In the genomic region with DNA sequence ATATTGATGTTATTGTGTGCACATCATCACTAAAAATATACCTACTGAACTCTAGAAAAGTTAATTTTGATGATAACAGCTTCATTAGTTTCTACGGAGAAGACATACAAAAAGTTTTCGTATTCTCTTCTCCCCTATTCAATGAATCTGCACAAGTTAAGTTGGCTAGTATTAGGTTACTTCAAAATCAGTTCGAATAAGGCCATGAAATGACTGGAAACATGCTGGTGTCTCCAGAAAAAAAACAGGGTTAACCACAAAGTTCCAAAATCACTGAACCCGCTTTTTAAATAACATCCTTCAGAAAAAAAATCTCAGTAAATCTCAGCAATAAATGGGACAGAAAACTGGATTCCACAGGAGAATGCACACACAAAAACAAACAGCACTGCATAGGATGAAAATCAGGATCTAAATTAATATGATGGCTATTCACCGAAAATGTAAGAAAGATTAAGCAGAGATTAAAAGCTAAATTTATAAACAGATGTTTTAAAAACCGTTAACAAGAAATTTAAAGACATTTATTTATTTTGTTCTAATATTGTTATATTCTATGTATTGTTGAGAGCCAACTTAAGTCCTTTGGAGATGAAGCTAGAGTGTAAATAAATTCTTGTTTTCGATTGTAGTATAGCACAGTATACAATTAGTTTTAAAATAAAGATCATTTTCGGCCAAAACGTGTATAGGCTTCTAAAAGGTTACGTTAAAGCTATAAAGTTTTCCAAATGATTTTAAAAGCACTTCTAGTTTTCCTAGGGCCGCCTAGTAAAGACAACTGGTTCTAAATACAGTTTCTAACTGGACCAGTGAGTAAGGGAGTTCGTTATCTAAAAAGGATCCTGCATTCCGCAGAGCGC, we compare ENCODE assay signal across 9 cellular contexts. TPM values are rescaled to one million over a fixed set of nuclear protein-coding genes. Genes with fewer than 3 reads are reported as not detected.
DNase-seq lines count a peak whose midpoint lies in the region; ATAC-seq, FAIRE-seq and TF ChIP-seq lines count a peak whose summit lies in the region.
"Had no signal": no experiment of that assay in that cellular context is flagged by ENCODE, and none has a peak within 500 bp of the region (broad histone marks: within the 10 kb centered on the region; RNA-seq: fewer than 3 reads in every experiment).

No MANE protein-coding gene starts in this region.

- TF ChIP-seq CTCF in HFFc6 (IDR thresholded peaks at IDR 0.05) = no peak
- no peak for TF ChIP-seq CTCF in activated CD8-positive, alpha-beta T cell treated with anti-CD3 and anti-CD28 coated beads for 36 hours (IDR thresholded peaks at IDR 0.05)
- no peak for TF ChIP-seq CTCF in gastrocnemius medialis (IDR thresholded peaks at IDR 0.05 in 4 of 5, conservative IDR thresholded peaks at IDR 0.05 in 1 of 5)

- no peak for FAIRE-seq in HTR-8/SVneo (lab: Jason Lieb, UNC)
- FAIRE-seq: endothelial cell of umbilical vein had no signal

- H3K4me3 ChIP-seq in iPS-11a (ENCODE audit: low read depth, low read length) (peak overlapping the region; percentile 64), gastrocnemius medialis (peak overlapping the region; percentile 68 to 76 (median 72))

- H3K9me3 Mint-ChIP-seq in HFFc6 = no peaks in the 10 kb centered on the region
- H3K9me3 Mint-ChIP-seq in activated CD8-positive, alpha-beta T cell treated with anti-CD3 and anti-CD28 coated beads for 36 hours = no peaks in the 10 kb centered on the region

- peak overlapping the region; percentile 76; the same call in 1 of the 2 replicates for H3K4me3 Mint-ChIP-seq in HFFc6
- peak overlapping the region; percentile 79 for H3K4me3 Mint-ChIP-seq in activated CD8-positive, alpha-beta T cell treated with anti-CD3 and anti-CD28 coated beads for 36 hours

- no peak overlapping the region for H3K27ac Mint-ChIP-seq in HFFc6
- no peak overlapping the region for H3K27ac Mint-ChIP-seq in activated CD8-positive, alpha-beta T cell treated with anti-CD3 and anti-CD28 coated beads for 36 hours

- DNase-seq in HFFc6 (no peak), gastrocnemius medialis (no peak), HTR-8/SVneo (ENCODE audit: insufficient read length, low spot score) (no peak), iPS-NIHi11 (ENCODE audit: low spot score) (no peak)
- DNase-seq in activated CD8-positive, alpha-beta T cell treated with anti-CD3 and anti-CD28 coated beads for 36 hours = no peak

- no peaks in the 10 kb centered on the region for H3K36me3 Mint-ChIP-seq in HFFc6 (ENCODE audit: low read depth)
- H3K36me3 Mint-ChIP-seq in activated CD8-positive, alpha-beta T cell treated with anti-CD3 and anti-CD28 coated beads for 36 hours (ENCODE audit: low read depth) = no peaks in the 10 kb centered on the region

- no peaks in the 10 kb centered on the region for H3K9me3 ChIP-seq in gastrocnemius medialis

- in situ Hi-C loops in gastrocnemius medialis (cut with MboI; ENCODE audit: low sequenced_read_pairs in 4 of 4) = loop anchor here in 1 of 4 donors (10.0 kb wide), 1 partner anchor 149 kb away; no protein-coding TSS in a partner anchor

- peaks cover 0 to 5% of the 10 kb centered on the region in 2 donors for H3K4me1 ChIP-seq in gastrocnemius medialis

- no peak for TF ChIP-seq POLR2A in gastrocnemius medialis (IDR thresholded peaks at IDR 0.05)

- no peak for ATAC-seq in activated CD8-positive, alpha-beta T cell treated with anti-CD3 and anti-CD28 coated beads for 36 hours
- no peak for ATAC-seq in gastrocnemius medialis
- no peak for ATAC-seq in GM18907 (IDR thresholded peaks at IDR 0.05; ENCODE audit: unreplicated experiment)
- ATAC-seq in HG02970 (IDR thresholded peaks at IDR 0.05; ENCODE audit: low FRiP score, unreplicated experiment) = no peak

- peaks cover 0 to 2% (median 0%) of the 10 kb centered on the region in 3 donors for H3K27me3 ChIP-seq in gastrocnemius medialis

- H3K27me3 Mint-ChIP-seq in HFFc6 (ENCODE audit: insufficient read depth) = peaks cover 18% of the 10 kb centered on the region
- H3K27me3 Mint-ChIP-seq in activated CD8-positive, alpha-beta T cell treated with anti-CD3 and anti-CD28 coated beads for 36 hours = peaks cover 38% of the 10 kb centered on the region

- CTCF ChIA-PET in activated CD8-positive, alpha-beta T cell treated with anti-CD3 and anti-CD28 coated beads for 36 hours (lab: Charles Lee) = interaction anchor here (0.9 to 9.8 kb wide), 24 partner anchors 10 to 319 kb away, joined by 3 to 305 read pairs (median 6); a partner anchor contains a TSS

- no peaks in the 10 kb centered on the region for H3K4me1 Mint-ChIP-seq in HFFc6 (ENCODE audit: low read depth)
- peaks cover 12% of the 10 kb centered on the region for H3K4me1 Mint-ChIP-seq in activated CD8-positive, alpha-beta T cell treated with anti-CD3 and anti-CD28 coated beads for 36 hours (ENCODE audit: low read depth)

- POLR2A ChIA-PET in activated CD8-positive, alpha-beta T cell treated with anti-CD3 and anti-CD28 coated beads for 36 hours (lab: Charles Lee) = no interaction called here

- intact Hi-C loops in activated CD8-positive, alpha-beta T cell treated with anti-CD3 and anti-CD28 coated beads for 36 hours (cut with micrococcal nuclease) = loop anchor here (10.0 kb wide), 1 partner anchor 89 kb away; no protein-coding TSS in a partner anchor
- intact Hi-C loops in gastrocnemius medialis (cut with DNase I; ENCODE audit: low total_unique reads) = loop anchor here (2.0 kb wide), 1 partner anchor 101 kb away; no protein-coding TSS in a partner anchor

- H3K27ac ChIP-seq in gastrocnemius medialis = peak overlapping the region; percentile 63 to 77 (median 68)

- H3K36me3 ChIP-seq in gastrocnemius medialis = no peaks in the 10 kb centered on the region

RNA-seq across cellular contexts. Expression of a gene that starts 1.0 kb away (rescaled TPM):
- total RNA-seq in HFFc6 (2021; fragmentation: NEBNext Ultra II Directional; extraction: Animal tissue kit (Norgen Biotek cat#: 25700)) = not detected
- total RNA-seq in activated CD8-positive, alpha-beta T cell treated with anti-CD3 and anti-CD28 coated beads for 36 hours = under 1 TPM in 1 of 2 experiments, not detected in 1; 0.07 TPM
- 10 to 100 TPM in 1 of 4 donors, 1 to 10 TPM in 3; 4.7 to 11.5 (median 8.6) TPM for total RNA-seq in gastrocnemius medialis
- total RNA-seq: endothelial cell of umbilical vein had no signal

Comparison
In these comparisons a context has a peak if more than half of its experiments do, and no peak if none do; other contexts are left out.
1. RNA of a gene that starts 1.0 kb away (total RNA-seq): 4.7 to 11.5 TPM in gastrocnemius medialis; 0.07 TPM in activated CD8-positive, alpha-beta T cell treated with anti-CD3 and anti-CD28 coated beads for 36 hours and not detected in HFFc6; every median in the first group is over 4 times any median in the second.